In genomic region chr6:78583079-78583478, GRCh38 we compare ENCODE assay signal across 10 cellular contexts.
"Had no signal": no experiment of that assay in that cellular context is flagged by ENCODE, and none has a peak within 500 bp of the region (broad histone marks: within the 10 kb centered on the region; RNA-seq: fewer than 3 reads in every experiment).

No MANE protein-coding gene starts in this region.

- H3K27ac Mint-ChIP-seq: H9, HFFc6 had no signal

- ATAC-seq: HCT116 had no signal

- H3K4me1 ChIP-seq: HAP-1 had no signal

- H3K4me3 ChIP-seq: GM23248, HAP-1 had no signal

- H3K36me3 ChIP-seq: HAP-1 had no signal

- H3K27ac ChIP-seq: GM23248 had no signal

- H3K9me3 Mint-ChIP-seq: H9, HFFc6 had no signal

- H3K4me3 Mint-ChIP-seq: H9, HFFc6 had no signal

- DNase-seq: GM23248, GOT3, H7, H9, HCEC 1CT, HFFc6 had no signal

- H3K9me3 ChIP-seq: HAP-1 had no signal

- FAIRE-seq: H1, H54 had no signal

- H3K9ac ChIP-seq: GM23248 had no signal

- H2AFZ ChIP-seq: GM23248 had no signal
